Comparison of ENCODE assay signal across 8 cellular contexts in genomic region chr11:65962136-65962564, GRCh38. TPM values are rescaled to one million over a fixed set of nuclear protein-coding genes. Genes with fewer than 3 reads are reported as not detected.
DNase-seq lines count a peak whose midpoint lies in the region; ATAC-seq and TF ChIP-seq lines count a peak whose summit lies in the region.

No MANE protein-coding gene starts in this region.

- peak overlapping the region; percentile 88 for H3K4me2 ChIP-seq in neural progenitor cell

- H3K4me1 ChIP-seq in NT2/D1 (ENCODE audit: insufficient read depth, insufficient read length) (peaks cover 14% of the 10 kb centered on the region), endodermal cell (ENCODE audit: control insufficient read depth, insufficient read depth, low read length) (peaks cover 4% of the 10 kb centered on the region), neural progenitor cell (peaks cover 9% of the 10 kb centered on the region)

- no peak for ATAC-seq in HG03378 (IDR thresholded peaks at IDR 0.05; ENCODE audit: unreplicated experiment)

- no peak overlapping the region for H2AFZ ChIP-seq in neural progenitor cell (replicated peaks)

- peaks cover 35% of the 10 kb centered on the region for H3K36me3 ChIP-seq in NT2/D1 (ENCODE audit: insufficient read depth, insufficient read length, low read length)
- peaks cover 32% of the 10 kb centered on the region for H3K36me3 ChIP-seq in endodermal cell (ENCODE audit: control insufficient read depth, insufficient read depth, low read length)
- H3K36me3 ChIP-seq in neural progenitor cell = no peaks in the 10 kb centered on the region

- H3K27ac Mint-ChIP-seq in CD14-positive monocyte (peak overlapping the region; percentile 52 to 97 (median 89)), endodermal cell (peak overlapping the region; percentile 61), neural progenitor cell (peak overlapping the region; percentile 3)

- H3K4me1 Mint-ChIP-seq in CD14-positive monocyte (peaks cover 24% of the 10 kb centered on the region), endodermal cell (peaks cover 12% of the 10 kb centered on the region), neural progenitor cell (peaks cover 24% of the 10 kb centered on the region)

- no peak for TF ChIP-seq CTCF in CD14-positive monocyte (IDR thresholded peaks at IDR 0.05)
- no peak for TF ChIP-seq CTCF in endodermal cell (conservative IDR thresholded peaks at IDR 0.05)
- TF ChIP-seq CTCF in neural progenitor cell (IDR thresholded peaks at IDR 0.05) = no peak

- H3F3A ChIP-seq in neural progenitor cell (ENCODE audit: low read depth) = peaks cover 4% of the 10 kb centered on the region

- H3K79me2 ChIP-seq in neural progenitor cell (ENCODE audit: low read depth) = peaks cover 31% of the 10 kb centered on the region

- H3K27me3 ChIP-seq in NT2/D1 (ENCODE audit: insufficient read depth, insufficient read length) = no peaks in the 10 kb centered on the region
- H3K27me3 ChIP-seq in endodermal cell (ENCODE audit: control insufficient read depth, insufficient read depth, low read length, poor library complexity, severe bottlenecking) = no peaks in the 10 kb centered on the region
- no peaks in the 10 kb centered on the region for H3K27me3 ChIP-seq in neural progenitor cell

- H3K9me3 ChIP-seq in NT2/D1 (ENCODE audit: insufficient read depth, low read length) (no peaks in the 10 kb centered on the region), endodermal cell (ENCODE audit: control insufficient read depth, low read length) (no peaks in the 10 kb centered on the region), neural progenitor cell (ENCODE audit: low read depth) (no peaks in the 10 kb centered on the region)

- H3K4me3 ChIP-seq in NT2/D1 (ENCODE audit: insufficient read length, low read depth) (peak overlapping the region; percentile 95), endodermal cell (ENCODE audit: low read length) (peak overlapping the region; percentile 92), neural progenitor cell (peak overlapping the region; percentile 93)

- H3K9me3 Mint-ChIP-seq in CD14-positive monocyte (peaks cover 0 to 2% (median 0%) of the 10 kb centered on the region in 7 donors), endodermal cell (no peaks in the 10 kb centered on the region), neural progenitor cell (no peaks in the 10 kb centered on the region)

- no peak overlapping the region for H3K27ac ChIP-seq in endodermal cell (ENCODE audit: low read depth, low read length)
- H3K27ac ChIP-seq in neural progenitor cell = no peak overlapping the region

- WGBS in endodermal cell (ENCODE audit: insufficient coverage in 1 of 2, insufficient read length in 1 of 2), 2 experiments = 10 to 22% methylated on average over 8 to 14 of the region's 14 CpGs

- H3K36me3 Mint-ChIP-seq in CD14-positive monocyte (peaks cover 39 to 41% of the 10 kb centered on the region in 2 donors), endodermal cell (ENCODE audit: low read depth) (peaks cover 32% of the 10 kb centered on the region), neural progenitor cell (peaks cover 19% of the 10 kb centered on the region)

- intact Hi-C loops in CD14-positive monocyte (cut with micrococcal nuclease) = loop anchor here (2.0 to 5.0 kb wide), 3 partner anchors 40 to 41 kb away; partner anchors contain the start of genes BANF1 (in 2 of the 2) and EIF1AD (in 2 of the 2)

- peaks cover 18% of the 10 kb centered on the region for H4K20me1 ChIP-seq in neural progenitor cell (ENCODE audit: low read depth)

- H3K9ac ChIP-seq in NT2/D1 (ENCODE audit: insufficient read length, low read depth) = peak overlapping the region; percentile 99
- H3K9ac ChIP-seq in endodermal cell (ENCODE audit: extremely low read depth, low read length, poor library complexity, severe bottlenecking) = peak overlapping the region; percentile 88
- peak overlapping the region; percentile 87 for H3K9ac ChIP-seq in neural progenitor cell

- H3K4me3 Mint-ChIP-seq in CD14-positive monocyte (peak overlapping the region; percentile 91 to 95), endodermal cell (peak overlapping the region; percentile 92), neural progenitor cell (peak overlapping the region; percentile 98)

- DNase-seq in CD14-positive monocyte (ENCODE audit: low spot score) (no peak), NT2/D1 (ENCODE audit: low read depth, low spot score) (no peak), endodermal cell (no peak), neural progenitor cell (ENCODE audit: low spot score) (no peak), AG08396 (ENCODE audit: low spot score) (no peak), GF-D8 (lab: John Stamatoyannopoulos, UW) (no peak), SKM-1 treated with dmso at 0.1 percent for 144 hours (lab: John Stamatoyannopoulos, UW; ENCODE audit: unreplicated experiment) (no peak)

- peaks cover 0 to 2% (median 2%) of the 10 kb centered on the region in 3 donors for H3K27me3 Mint-ChIP-seq in CD14-positive monocyte (ENCODE audit: low read depth in 3 of 3)
- H3K27me3 Mint-ChIP-seq in endodermal cell (ENCODE audit: insufficient read depth) = no peaks in the 10 kb centered on the region
- peaks cover 4% of the 10 kb centered on the region for H3K27me3 Mint-ChIP-seq in neural progenitor cell (ENCODE audit: insufficient read depth, low read depth)

RNA-seq across cellular contexts. Expression of gene SART1, which starts 0.6 kb away (rescaled TPM):
- polyA plus RNA-seq in CD14-positive monocyte = 10 to 100 TPM in 1 of 2 donors, 1 to 10 TPM in 1; 8.9 to 16.1 TPM
- total RNA-seq in endodermal cell (10 to 100 TPM; 50.6 to 52.0 TPM), neural progenitor cell (ENCODE audit: low replicate concordance) (8.6 and 39.5 TPM in 2 replicates)
- polyA plus RNA-seq in endodermal cell (2013, experiment 1 of 2) = 49.2 TPM
- polyA plus RNA-seq in endodermal cell (2013, experiment 2 of 2) = 40.9 TPM

RNA-seq across cellular contexts. Expression of gene TSGA10IP, which starts 16.9 kb away (rescaled TPM):
- polyA plus RNA-seq in CD14-positive monocyte = under 1 TPM in 1 of 2 donors, not detected in 1; 0.67 TPM
- total RNA-seq in endodermal cell (1 to 10 TPM in 1 of 2 donors, under 1 TPM in 1; 0.97 to 5.6 TPM), neural progenitor cell (ENCODE audit: low replicate concordance) (3.0 and 7.3 TPM in 2 replicates)
- 2.2 TPM for polyA plus RNA-seq in endodermal cell (2013, experiment 1 of 2)
- 1.9 TPM for polyA plus RNA-seq in endodermal cell (2013, experiment 2 of 2)

RNA-seq across cellular contexts. Expression of gene EIF1AD, which starts 39.8 kb away (rescaled TPM):
- 10 to 100 TPM; 16.4 to 18.2 TPM for polyA plus RNA-seq in CD14-positive monocyte
- total RNA-seq in endodermal cell = 10 to 100 TPM; 37.4 to 40.1 TPM
- 22.4 TPM for polyA plus RNA-seq in endodermal cell (2013, experiment 1 of 2)
- 24.8 TPM for polyA plus RNA-seq in endodermal cell (2013, experiment 2 of 2)
- 22.2 and 26.3 TPM in 2 replicates for total RNA-seq in neural progenitor cell (ENCODE audit: low replicate concordance)

RNA-seq across cellular contexts. Expression of gene BANF1, which starts 40.2 kb away (rescaled TPM):
- 100 to 1,000 TPM; 142 to 175 TPM for polyA plus RNA-seq in CD14-positive monocyte
- total RNA-seq in endodermal cell (100 to 1,000 TPM; 348 to 409 TPM), neural progenitor cell (ENCODE audit: low replicate concordance) (39.8 and 80.9 TPM in 2 replicates)
- 204 TPM for polyA plus RNA-seq in endodermal cell (2013, experiment 1 of 2)
- 191 TPM for polyA plus RNA-seq in endodermal cell (2013, experiment 2 of 2)

RNA-seq across cellular contexts. Expression of gene DRAP1, which starts 42.9 kb away (rescaled TPM):
- 10 to 100 TPM; 68.3 to 72.1 TPM for polyA plus RNA-seq in CD14-positive monocyte
- total RNA-seq in endodermal cell = 100 to 1,000 TPM in 1 of 2 donors, 10 to 100 TPM in 1; 83.8 to 103 TPM
- polyA plus RNA-seq in endodermal cell (2013, experiment 1 of 2) = 107 TPM
- polyA plus RNA-seq in endodermal cell (2013, experiment 2 of 2) = 106 TPM
- total RNA-seq in neural progenitor cell (ENCODE audit: low replicate concordance) = 51.0 and 74.8 TPM in 2 replicates

Comparison
In these comparisons a context has a peak if more than half of its experiments do, and no peak if none do; other contexts are left out.
1. H3K27ac Mint-ChIP-seq: peak in every context shown above with its lines; median percentile 89 in CD14-positive monocyte; 61 in endodermal cell; 3 in neural progenitor cell.